In genomic region chr9:2709645-2710101, GRCh38 we compare ENCODE assay signal across 18 cellular contexts. TPM values are rescaled to one million over a fixed set of nuclear protein-coding genes. Genes with fewer than 3 reads are reported as not detected.
DNase-seq lines count a peak whose midpoint lies in the region; ATAC-seq and TF ChIP-seq lines count a peak whose summit lies in the region.
"Had no signal": no experiment of that assay in that cellular context is flagged by ENCODE, and none has a peak within 500 bp of the region (broad histone marks: within the 10 kb centered on the region; RNA-seq: fewer than 3 reads in every experiment).

No MANE protein-coding gene starts in this region.

- TF ChIP-seq CTCF in glutamatergic neuron (IDR thresholded peaks at IDR 0.05; ENCODE audit: partially characterized antibody, unreplicated experiment) = no peak

- H3K4me1 Mint-ChIP-seq in glutamatergic neuron (ENCODE audit: low read depth, unreplicated experiment) = peaks cover 18% of the 10 kb centered on the region

- DNase-seq in NCI-H1694 treated with DMSO at 0.1 percent for 48 hours (lab: John Stamatoyannopoulos, UW) (peak; percentile 32), glutamatergic neuron (no peak), substantia nigra (lab: John Stamatoyannopoulos, UW) (no peak), iPS-NIHi11 (ENCODE audit: low spot score) (no peak), NCI-H748 treated with DMSO at 0.1 percent for 48 hours (lab: John Stamatoyannopoulos, UW) (no peak)
- DNase-seq: activated naive CD4-positive, alpha-beta T cell treated with anti-CD3 and anti-CD28 coated beads for 36 hours; brain microvascular endothelial cell; DMS53; hippocampal formation; PC-9 had no signal

- H3K9me3 Mint-ChIP-seq in glutamatergic neuron (ENCODE audit: unreplicated experiment) = peaks cover 4% of the 10 kb centered on the region

- peak overlapping the region; percentile 44 for H3K4me3 Mint-ChIP-seq in glutamatergic neuron (ENCODE audit: unreplicated experiment)
- H3K4me3 Mint-ChIP-seq: activated naive CD4-positive, alpha-beta T cell treated with anti-CD3 and anti-CD28 coated beads for 36 hours had no signal

- H3K27ac ChIP-seq in substantia nigra (ENCODE audit: low read depth, low read length, poor library complexity, severe bottlenecking) = no peak overlapping the region
- H3K27ac ChIP-seq: brain microvascular endothelial cell, PC-9, thoracic aorta had no signal

- no peaks in the 10 kb centered on the region for H3K36me3 Mint-ChIP-seq in glutamatergic neuron (ENCODE audit: unreplicated experiment)

- peak overlapping the region; percentile 84 for H3K27ac Mint-ChIP-seq in glutamatergic neuron (ENCODE audit: unreplicated experiment)
- H3K27ac Mint-ChIP-seq: activated naive CD4-positive, alpha-beta T cell treated with anti-CD3 and anti-CD28 coated beads for 36 hours had no signal

- no peaks in the 10 kb centered on the region for H3K27me3 Mint-ChIP-seq in glutamatergic neuron (ENCODE audit: unreplicated experiment)

- peak; percentile 52 for ATAC-seq in GM18858 (IDR thresholded peaks at IDR 0.05; ENCODE audit: unreplicated experiment)
- peak; percentile 59 for ATAC-seq in HG02642 (IDR thresholded peaks at IDR 0.05; ENCODE audit: poor library complexity, unreplicated experiment)
- ATAC-seq in GM21526 (IDR thresholded peaks at IDR 0.05; ENCODE audit: low FRiP score, unreplicated experiment) = no peak

RNA-seq across cellular contexts. Expression of gene KCNV2, which starts 7.6 kb away (rescaled TPM):
- total RNA-seq in glutamatergic neuron (ENCODE audit: unreplicated experiment) = not detected
- total RNA-seq: activated naive CD4-positive, alpha-beta T cell treated with anti-CD3 and anti-CD28 coated beads for 36 hours; dermis microvascular lymphatic vessel endothelial cell; fibroblast of lung; H1; myocyte; PC-9; thoracic aorta had no signal
